ENCODE assay signal across 8 cellular contexts in genomic region chr4:167143018-167143417, GRCh38.
"Had no signal": no experiment of that assay in that cellular context is flagged by ENCODE, and none has a peak within 500 bp of the region (broad histone marks: within the 10 kb centered on the region; RNA-seq: fewer than 3 reads in every experiment).

No MANE protein-coding gene starts in this region.

- H3K4me3 ChIP-seq: GM12878 had no signal

- FAIRE-seq: G401.6, GM12878, GM12891, GM12892, GM18507, GM19239 had no signal

- DNase-seq: GDM1, GF-D8 had no signal

- ATAC-seq: GM12878 had no signal
